ENCODE assay signal across 26 cellular contexts in genomic region chr15:100186960-100187359, GRCh38.
"Had no signal": no experiment of that assay in that cellular context is flagged by ENCODE, and none has a peak within 500 bp of the region (broad histone marks: within the 10 kb centered on the region; RNA-seq: fewer than 3 reads in every experiment).

No MANE protein-coding gene starts in this region.

- H3K27me3 Mint-ChIP-seq: stimulated activated naive CD8-positive, alpha-beta T cell treated with anti-CD3 and anti-CD28 coated beads, Interleukin-15, Interleukin-2, amounts not matched to agents 100 ng/mL and 50 ng/mL, for 24 hours had no signal

- H3K4me1 ChIP-seq: colonic mucosa, heart left ventricle, parathyroid adenoma, prostate gland, right atrium auricular region, spleen, tibial nerve, upper lobe of left lung, uterus had no signal

- H3K9me3 ChIP-seq: colonic mucosa, esophagus muscularis mucosa, gastroesophageal sphincter, heart left ventricle, mucosa of descending colon, prostate gland, right atrium auricular region, spleen, thoracic aorta, upper lobe of left lung, uterus had no signal

- H3K36me3 Mint-ChIP-seq: memory B cell; naive B cell; natural killer cell treated with Interleukin-12 subunit alpha and Interleukin-12 subunit beta and Interleukin-15 and Interleukin-18, amount 100 ng/mL, for 72 hours; neural progenitor cell; stimulated activated naive B cell treated with anti-CD40 and anti-IgM and Interleukin-4, amounts not matched to agents 10 μg/mL and 1 μg/mL and 100 μg/mL, for 72 hours had no signal

- ATAC-seq: foreskin keratinocyte; gastroesophageal sphincter; heart left ventricle; mucosa of descending colon; natural killer cell treated with Interleukin-12 subunit alpha and Interleukin-12 subunit beta and Interleukin-15 and Interleukin-18, amount 100 ng/mL, for 72 hours; stimulated activated naive B cell treated with anti-CD40 and anti-IgM and Interleukin-4, amounts not matched to agents 10 μg/mL and 1 μg/mL and 100 μg/mL, for 72 hours had no signal

- H3K27ac ChIP-seq: colonic mucosa, esophagus muscularis mucosa, foreskin keratinocyte, gastroesophageal sphincter, heart left ventricle, hepatocyte, neural progenitor cell, parathyroid adenoma, prostate gland, right atrium auricular region, skin epidermis, spleen, thoracic aorta, tibial nerve, upper lobe of left lung, uterus had no signal

- H3K79me2 ChIP-seq: hepatocyte, parathyroid adenoma had no signal

- H3K27me3 ChIP-seq: colonic mucosa, esophagus muscularis mucosa, gastroesophageal sphincter, heart left ventricle, hepatocyte, neural progenitor cell, right atrium auricular region, spleen, tibial nerve, upper lobe of left lung, uterus had no signal

- DNase-seq: colonic mucosa; dermis blood vessel endothelial cell; effector memory CD4-positive, alpha-beta T cell; foreskin keratinocyte; heart left ventricle; mucosa of descending colon; naive B cell; stimulated activated naive B cell treated with anti-CD40 and anti-IgM and Interleukin-4, amounts not matched to agents 10 μg/mL and 1 μg/mL and 100 μg/mL, for 72 hours; upper lobe of left lung; uterus had no signal

- H2AFZ ChIP-seq: hepatocyte, neural progenitor cell, parathyroid adenoma had no signal

- H3K27ac Mint-ChIP-seq: memory B cell; mesothelial cell of epicardium; naive B cell; natural killer cell treated with Interleukin-12 subunit alpha and Interleukin-12 subunit beta and Interleukin-15 and Interleukin-18, amount 100 ng/mL, for 72 hours; stimulated activated naive B cell treated with anti-CD40 and anti-IgM and Interleukin-4, amounts not matched to agents 10 μg/mL and 1 μg/mL and 100 μg/mL, for 72 hours; stimulated activated naive CD8-positive, alpha-beta T cell treated with anti-CD3 and anti-CD28 coated beads, Interleukin-15, Interleukin-2, amounts not matched to agents 100 ng/mL and 50 ng/mL, for 24 hours had no signal

- H3K4me3 ChIP-seq: colonic mucosa, esophagus muscularis mucosa, gastroesophageal sphincter, heart left ventricle, hepatocyte, lung, mucosa of descending colon, neural progenitor cell, prostate gland, right atrium auricular region, skin epidermis, spleen, thoracic aorta, tibial nerve, upper lobe of left lung, uterus had no signal

- H3K9ac ChIP-seq: neural progenitor cell, parathyroid adenoma had no signal

- H3K4me3 Mint-ChIP-seq: memory B cell; mesothelial cell of epicardium; natural killer cell treated with Interleukin-12 subunit alpha and Interleukin-12 subunit beta and Interleukin-15 and Interleukin-18, amount 100 ng/mL, for 72 hours; neural progenitor cell; stimulated activated naive B cell treated with anti-CD40 and anti-IgM and Interleukin-4, amounts not matched to agents 10 μg/mL and 1 μg/mL and 100 μg/mL, for 72 hours; stimulated activated naive CD8-positive, alpha-beta T cell treated with anti-CD3 and anti-CD28 coated beads, Interleukin-15, Interleukin-2, amounts not matched to agents 100 ng/mL and 50 ng/mL, for 24 hours had no signal

- H3K4me1 Mint-ChIP-seq: memory B cell had no signal

- H3K4me2 ChIP-seq: hepatocyte, neural progenitor cell had no signal

- H3K9me3 Mint-ChIP-seq: natural killer cell treated with Interleukin-12 subunit alpha and Interleukin-12 subunit beta and Interleukin-15 and Interleukin-18, amount 100 ng/mL, for 72 hours; neural progenitor cell; stimulated activated naive CD8-positive, alpha-beta T cell treated with anti-CD3 and anti-CD28 coated beads, Interleukin-15, Interleukin-2, amounts not matched to agents 100 ng/mL and 50 ng/mL, for 24 hours had no signal

- H3K36me3 ChIP-seq: colonic mucosa, esophagus muscularis mucosa, gastroesophageal sphincter, heart left ventricle, neural progenitor cell, prostate gland, right atrium auricular region, spleen, thoracic aorta, tibial nerve, upper lobe of left lung, uterus had no signal
